20 cellular contexts compared by ENCODE assay signal in the genomic region with DNA sequence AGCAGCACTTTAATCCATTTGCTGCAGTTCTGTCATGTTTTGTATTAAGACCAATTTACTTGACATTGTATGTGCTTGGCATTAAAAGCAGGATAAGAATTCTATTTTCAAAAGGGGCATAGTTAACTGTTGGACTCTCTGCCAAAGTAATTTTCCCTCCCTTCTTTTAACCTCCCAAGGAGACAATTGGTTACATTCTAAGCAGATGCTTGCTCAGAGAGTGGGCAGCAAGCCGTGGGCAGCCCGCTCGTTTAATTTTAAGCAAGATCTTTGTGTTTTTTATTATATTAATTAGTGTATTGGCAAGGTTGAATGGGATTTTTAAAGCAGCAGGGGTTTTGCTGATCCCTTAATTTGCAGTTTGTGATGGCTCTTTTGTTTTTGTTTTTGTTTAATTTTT. TPM values are rescaled to one million over a fixed set of nuclear protein-coding genes. Genes with fewer than 3 reads are reported as not detected.
DNase-seq lines count a peak whose midpoint lies in the region; ATAC-seq lines count a peak whose summit lies in the region.
"Had no signal": no experiment of that assay in that cellular context is flagged by ENCODE, and none has a peak within 500 bp of the region (broad histone marks: within the 10 kb centered on the region; RNA-seq: fewer than 3 reads in every experiment).

No MANE protein-coding gene starts in this region.

- H3K27ac Mint-ChIP-seq in stimulated activated effector memory CD8-positive, alpha-beta T cell treated with anti-CD3 and anti-CD28 coated beads, Interleukin-12 subunit alpha, Interleukin-12 subunit beta, amount 100 ng/mL, for 72 hours = no peak overlapping the region
- H3K27ac Mint-ChIP-seq: CD4-positive, alpha-beta T cell; GM23338 had no signal

- DNase-seq in COR-L47 (lab: John Stamatoyannopoulos, UW) (peak; percentile 89), NCI-H69 (lab: John Stamatoyannopoulos, UW) (peak; percentile 90), cerebellum (ENCODE audit: low spot score) (peak; percentile 7), pons (ENCODE audit: low spot score) (peak; percentile 78), T1000 (lab: John Stamatoyannopoulos, UW) (no peak)
- no peak for DNase-seq in stimulated activated effector memory CD8-positive, alpha-beta T cell treated with anti-CD3 and anti-CD28 coated beads, Interleukin-12 subunit alpha, Interleukin-12 subunit beta, amount 100 ng/mL, for 72 hours (ENCODE audit: low spot score in 2 of 2)
- no peak for DNase-seq in activated CD4-positive, alpha-beta T cell treated with anti-CD3 and anti-CD28 coated beads, Interleukin-2, amount 50 U/mL, for 4 hours
- DNase-seq: Calu3; CD4-positive, alpha-beta T cell; HCEC 1CT; KG1; MV-4-11; NCI-H1417 treated with DMSO at 0.1 percent for 48 hours; NCI-H187 treated with DMSO at 0.1 percent for 48 hours; NCI-H226; NCI-H524 treated with DMSO at 0.1 percent for 48 hours; NK-92 treated with Interleukin-12 subunit alpha and Interleukin-12 subunit beta, amount 100 ng/mL, for 24 hours had no signal

- no peak for ATAC-seq in stimulated activated effector memory CD8-positive, alpha-beta T cell treated with anti-CD3 and anti-CD28 coated beads, Interleukin-12 subunit alpha, Interleukin-12 subunit beta, amount 100 ng/mL, for 72 hours
- no peak for ATAC-seq in HG03460 (IDR thresholded peaks at IDR 0.05; ENCODE audit: unreplicated experiment)
- ATAC-seq: GM23338, Right ventricle myocardium inferior had no signal

- H3K36me3 Mint-ChIP-seq in stimulated activated effector memory CD8-positive, alpha-beta T cell treated with anti-CD3 and anti-CD28 coated beads, Interleukin-12 subunit alpha, Interleukin-12 subunit beta, amount 100 ng/mL, for 72 hours = no peaks in the 10 kb centered on the region

- H3K4me1 Mint-ChIP-seq in stimulated activated effector memory CD8-positive, alpha-beta T cell treated with anti-CD3 and anti-CD28 coated beads, Interleukin-12 subunit alpha, Interleukin-12 subunit beta, amount 100 ng/mL, for 72 hours = no peaks in the 10 kb centered on the region
- H3K4me1 Mint-ChIP-seq: GM23338 had no signal

- H3K9me3 Mint-ChIP-seq in stimulated activated effector memory CD8-positive, alpha-beta T cell treated with anti-CD3 and anti-CD28 coated beads, Interleukin-12 subunit alpha, Interleukin-12 subunit beta, amount 100 ng/mL, for 72 hours = peaks cover 4% of the 10 kb centered on the region

- no peak overlapping the region for H3K4me3 Mint-ChIP-seq in stimulated activated effector memory CD8-positive, alpha-beta T cell treated with anti-CD3 and anti-CD28 coated beads, Interleukin-12 subunit alpha, Interleukin-12 subunit beta, amount 100 ng/mL, for 72 hours
- H3K4me3 Mint-ChIP-seq: CD4-positive, alpha-beta T cell; GM23338 had no signal

RNA-seq across cellular contexts. Expression of a gene that starts 37.1 kb away (rescaled TPM):
- total RNA-seq in cerebellum = 40.6 TPM

Comparison
In these comparisons a context has a peak if more than half of its experiments do, and no peak if none do; other contexts are left out.
1. DNase-seq: peak in COR-L47 (single experiment), NCI-H69 (single experiment), cerebellum (single experiment) and pons (single experiment); none in stimulated activated effector memory CD8-positive, alpha-beta T cell treated with anti-CD3 and anti-CD28 coated beads, Interleukin-12 subunit alpha, Interleukin-12 subunit beta, amount 100 ng/mL, for 72 hours (0 of 2), activated CD4-positive, alpha-beta T cell treated with anti-CD3 and anti-CD28 coated beads, Interleukin-2, amount 50 U/mL, for 4 hours (0 of 2) and T1000 (single experiment).